In genomic region chr19:50896591-50897190, GRCh38 we compare ENCODE assay signal across 8 cellular contexts. TPM values are rescaled to one million over a fixed set of nuclear protein-coding genes. Genes with fewer than 3 reads are reported as not detected.
DNase-seq lines count a peak whose midpoint lies in the region; ATAC-seq, FAIRE-seq and TF ChIP-seq lines count a peak whose summit lies in the region.

No MANE protein-coding gene starts in this region.

- no peaks in the 10 kb centered on the region for H3K36me3 Mint-ChIP-seq in activated CD4-positive, alpha-beta T cell treated with anti-CD3 and anti-CD28 coated beads, Interleukin-2, amount 10 ng/mL, durations not matched to agents 24 days and 14 days (ENCODE audit: low read depth)
- no peaks in the 10 kb centered on the region for H3K36me3 Mint-ChIP-seq in activated T-helper 17 cell treated with anti-CD3 and anti-CD28 coated beads, Interleukin-2, amount 50 U/mL, for 72 hours (ENCODE audit: low read depth)

- FAIRE-seq in H54 (lab: Jason Lieb, UNC) = no peak

- intact Hi-C loops in activated CD4-positive, alpha-beta T cell treated with anti-CD3 and anti-CD28 coated beads, Interleukin-2, amount 10 ng/mL, durations not matched to agents 24 days and 14 days (cut with micrococcal nuclease) = no loop called here

- H3K27me3 Mint-ChIP-seq in activated CD4-positive, alpha-beta T cell treated with anti-CD3 and anti-CD28 coated beads, Interleukin-2, amount 10 ng/mL, durations not matched to agents 24 days and 14 days = peaks cover 4% of the 10 kb centered on the region
- H3K27me3 Mint-ChIP-seq in activated T-helper 17 cell treated with anti-CD3 and anti-CD28 coated beads, Interleukin-2, amount 50 U/mL, for 72 hours = peaks cover 36% of the 10 kb centered on the region

- no peak overlapping the region for H3K4me3 Mint-ChIP-seq in activated CD4-positive, alpha-beta T cell treated with anti-CD3 and anti-CD28 coated beads, Interleukin-2, amount 10 ng/mL, durations not matched to agents 24 days and 14 days
- H3K4me3 Mint-ChIP-seq in activated T-helper 17 cell treated with anti-CD3 and anti-CD28 coated beads, Interleukin-2, amount 50 U/mL, for 72 hours = no peak overlapping the region

- peaks cover 4% of the 10 kb centered on the region for H3K4me1 Mint-ChIP-seq in activated CD4-positive, alpha-beta T cell treated with anti-CD3 and anti-CD28 coated beads, Interleukin-2, amount 10 ng/mL, durations not matched to agents 24 days and 14 days
- no peaks in the 10 kb centered on the region for H3K4me1 Mint-ChIP-seq in activated T-helper 17 cell treated with anti-CD3 and anti-CD28 coated beads, Interleukin-2, amount 50 U/mL, for 72 hours

- ATAC-seq in GM21619 (IDR thresholded peaks at IDR 0.05; ENCODE audit: unreplicated experiment) = peak; percentile 78
- peak; percentile 96 for ATAC-seq in activated T-helper 17 cell treated with anti-CD3 and anti-CD28 coated beads, Interleukin-2, amount 50 U/mL, for 72 hours (replicated peaks)

- no peak for TF ChIP-seq POLR2A in H54 (IDR thresholded peaks at IDR 0.05; ENCODE audit: low read depth, low read length)

- peaks cover 6% of the 10 kb centered on the region for H3K9me3 Mint-ChIP-seq in activated CD4-positive, alpha-beta T cell treated with anti-CD3 and anti-CD28 coated beads, Interleukin-2, amount 10 ng/mL, durations not matched to agents 24 days and 14 days
- H3K9me3 Mint-ChIP-seq in activated T-helper 17 cell treated with anti-CD3 and anti-CD28 coated beads, Interleukin-2, amount 50 U/mL, for 72 hours = no peaks in the 10 kb centered on the region

- peak; percentile 63 for DNase-seq in activated CD4-positive, alpha-beta T cell treated with anti-CD3 and anti-CD28 coated beads, Interleukin-2, amount 10 ng/mL, durations not matched to agents 24 days and 14 days
- no peak for DNase-seq in activated CD4-positive, alpha-beta T cell treated with anti-CD3 and anti-CD28 coated beads for 4 hours
- peak; percentile 81 for DNase-seq in HT1080 (ENCODE audit: low read depth)
- peak; percentile 42 for DNase-seq in stimulated activated CD8-positive, alpha-beta memory T cell treated with anti-CD3 and anti-CD28 coated beads, Interleukin-4, amount 100 ng/mL, for 48 hours
- DNase-seq in H54 (ENCODE audit: insufficient read length, low spot score) = no peak
- no peak for DNase-seq in mucosa of gallbladder (ENCODE audit: low spot score)

- no peak overlapping the region for H3K27ac Mint-ChIP-seq in activated CD4-positive, alpha-beta T cell treated with anti-CD3 and anti-CD28 coated beads, Interleukin-2, amount 10 ng/mL, durations not matched to agents 24 days and 14 days
- no peak overlapping the region for H3K27ac Mint-ChIP-seq in activated T-helper 17 cell treated with anti-CD3 and anti-CD28 coated beads, Interleukin-2, amount 50 U/mL, for 72 hours

RNA-seq across cellular contexts. Expression of gene KLK4, which starts 14.5 kb away (rescaled TPM):
- total RNA-seq in activated CD4-positive, alpha-beta T cell treated with anti-CD3 and anti-CD28 coated beads, Interleukin-2, amount 10 ng/mL, durations not matched to agents 24 days and 14 days = not detected in 2 replicates
- total RNA-seq in HT1080 (2014; rRNA removed; shearing (Covaris generic)) = not detected in 2 replicates
- polyA plus RNA-seq in HT1080 (2015; cell fraction: cytosol; rRNA removed) = not detected in 2 replicates
- not detected in 2 replicates for polyA plus RNA-seq in HT1080 (2015; cell fraction: nucleus; rRNA removed)
- not detected for total RNA-seq in activated T-helper 17 cell treated with anti-CD3 and anti-CD28 coated beads, Interleukin-2, amount 50 U/mL, for 72 hours
- not detected for total RNA-seq in mucosa of gallbladder

RNA-seq across cellular contexts. Expression of gene KLK2, which starts 23.5 kb away (rescaled TPM):
- total RNA-seq in activated CD4-positive, alpha-beta T cell treated with anti-CD3 and anti-CD28 coated beads, Interleukin-2, amount 10 ng/mL, durations not matched to agents 24 days and 14 days = 0.33 and 0.75 TPM in 2 replicates
- not detected in 2 replicates for total RNA-seq in HT1080 (2014; rRNA removed; shearing (Covaris generic))
- 0.11 TPM in 1 of 2 replicates, not detected in the other for polyA plus RNA-seq in HT1080 (2015; cell fraction: cytosol; rRNA removed)
- polyA plus RNA-seq in HT1080 (2015; cell fraction: nucleus; rRNA removed) = 0.67 and 1.1 TPM in 2 replicates
- total RNA-seq in activated T-helper 17 cell treated with anti-CD3 and anti-CD28 coated beads, Interleukin-2, amount 50 U/mL, for 72 hours = under 1 TPM in 1 of 2 donors, not detected in 1; 0.24 TPM
- total RNA-seq in mucosa of gallbladder = not detected

RNA-seq across cellular contexts. Expression of gene KLK3, which starts 42.0 kb away (rescaled TPM):
- total RNA-seq in activated CD4-positive, alpha-beta T cell treated with anti-CD3 and anti-CD28 coated beads, Interleukin-2, amount 10 ng/mL, durations not matched to agents 24 days and 14 days = not detected in 2 replicates
- not detected in 2 replicates for total RNA-seq in HT1080 (2014; rRNA removed; shearing (Covaris generic))
- polyA plus RNA-seq in HT1080 (2015; cell fraction: cytosol; rRNA removed) = not detected in 2 replicates
- polyA plus RNA-seq in HT1080 (2015; cell fraction: nucleus; rRNA removed) = not detected in 2 replicates
- total RNA-seq in activated T-helper 17 cell treated with anti-CD3 and anti-CD28 coated beads, Interleukin-2, amount 50 U/mL, for 72 hours = not detected
- not detected for total RNA-seq in mucosa of gallbladder

RNA-seq across cellular contexts. Expression of gene KLK5, which starts 56.1 kb away (rescaled TPM):
- total RNA-seq in activated CD4-positive, alpha-beta T cell treated with anti-CD3 and anti-CD28 coated beads, Interleukin-2, amount 10 ng/mL, durations not matched to agents 24 days and 14 days = not detected in 2 replicates
- total RNA-seq in HT1080 (2014; rRNA removed; shearing (Covaris generic)) = not detected in 2 replicates
- polyA plus RNA-seq in HT1080 (2015; cell fraction: cytosol; rRNA removed) = not detected in 2 replicates
- not detected in 2 replicates for polyA plus RNA-seq in HT1080 (2015; cell fraction: nucleus; rRNA removed)
- not detected for total RNA-seq in activated T-helper 17 cell treated with anti-CD3 and anti-CD28 coated beads, Interleukin-2, amount 50 U/mL, for 72 hours
- total RNA-seq in mucosa of gallbladder = not detected

Comparison
In these comparisons a context has a peak if more than half of its experiments do, and no peak if none do; other contexts are left out.
1. DNase-seq: peak in activated CD4-positive, alpha-beta T cell treated with anti-CD3 and anti-CD28 coated beads, Interleukin-2, amount 10 ng/mL, durations not matched to agents 24 days and 14 days (single experiment), HT1080 (single experiment) and stimulated activated CD8-positive, alpha-beta memory T cell treated with anti-CD3 and anti-CD28 coated beads, Interleukin-4, amount 100 ng/mL, for 48 hours (single experiment); none in activated CD4-positive, alpha-beta T cell treated with anti-CD3 and anti-CD28 coated beads for 4 hours (0 of 2), H54 (single experiment) and mucosa of gallbladder (single experiment).